In the genomic region with DNA sequence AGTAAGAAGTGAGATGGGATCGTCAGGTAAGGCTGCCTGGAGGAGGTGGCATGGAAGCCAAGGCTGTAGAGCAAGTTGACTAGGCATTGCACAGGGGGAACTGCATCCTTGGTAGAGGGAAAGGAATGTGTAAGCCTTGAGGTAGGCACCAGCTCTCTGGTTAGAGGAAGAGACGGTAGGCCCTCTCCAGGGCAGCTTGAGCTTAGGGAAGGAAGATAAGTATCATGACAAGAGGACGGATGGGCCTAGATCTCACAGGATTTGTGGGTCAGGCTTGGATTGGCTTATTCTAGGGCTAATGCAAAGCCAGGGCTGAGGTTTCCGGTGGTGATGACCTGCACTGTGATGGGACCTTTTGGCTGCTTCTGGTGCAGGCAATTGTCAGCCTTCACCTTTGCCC, we compare ENCODE assay signal across 25 cellular contexts.
A peak's percentile ranks its signal among the peaks of the same experiment; 100 is the strongest.
DNase-seq lines count a peak whose midpoint lies in the region; ATAC-seq, FAIRE-seq and TF ChIP-seq lines count a peak whose summit lies in the region.
"Had no signal": no experiment of that assay in that cellular context is flagged by ENCODE, and none has a peak within 500 bp of the region (broad histone marks: within the 10 kb centered on the region; RNA-seq: fewer than 3 reads in every experiment).

No MANE protein-coding gene starts in this region.

- no peak for TF ChIP-seq CTCF in osteocyte (IDR thresholded peaks at IDR 0.05)

- CTCF ChIA-PET in CD4-positive, alpha-beta memory T cell (lab: Charles Lee; ENCODE audit: partially characterized antibody), result no interaction called here

- POLR2A ChIA-PET in CD4-positive, alpha-beta memory T cell (lab: Charles Lee; ENCODE audit: partially characterized antibody), result no interaction called here

- H3K4me3 ChIP-seq in CD4-positive, alpha-beta memory T cell (ENCODE audit: low read length in 2 of 2), result no peak overlapping the region
- H3K4me3 ChIP-seq: A549; BLaER1 treated with 17β-estradiol and CSF1 and Interleukin-3, amounts not matched to agents 10 nM and 100 nM; GM23338 had no signal

- H3K36me3 Mint-ChIP-seq in osteocyte (ENCODE audit: unreplicated experiment), result no peaks in the 10 kb centered on the region
- H3K36me3 Mint-ChIP-seq in CD4-positive, alpha-beta memory T cell, result no peaks in the 10 kb centered on the region
- H3K36me3 Mint-ChIP-seq: CD14-positive monocyte had no signal

- intact Hi-C loops in CD4-positive, alpha-beta memory T cell (cut with micrococcal nuclease), result no loop called here

- no peaks in the 10 kb centered on the region for H3K9me3 ChIP-seq in CD4-positive, alpha-beta memory T cell (ENCODE audit: control insufficient read depth in 1 of 2, low read length in 2 of 2)
- H3K9me3 ChIP-seq: A549, BE2C had no signal

- H3K27me3 ChIP-seq in CD4-positive, alpha-beta memory T cell (ENCODE audit: insufficient read depth, low read length), result no peaks in the 10 kb centered on the region
- H3K27me3 ChIP-seq: BE2C; BLaER1 treated with 17β-estradiol and CSF1 and Interleukin-3, amounts not matched to agents 10 nM and 100 nM had no signal

- H3K27ac ChIP-seq in CD4-positive, alpha-beta memory T cell (ENCODE audit: low read depth, low read length), result no peak overlapping the region
- H3K27ac ChIP-seq: A549; BLaER1 treated with 17β-estradiol and CSF1 and Interleukin-3, amounts not matched to agents 10 nM and 100 nM had no signal

- no peaks in the 10 kb centered on the region for H3K4me1 ChIP-seq in CD4-positive, alpha-beta memory T cell (ENCODE audit: insufficient read depth, low read length)
- H3K4me1 ChIP-seq: A549, BE2C had no signal

- H3K36me3 ChIP-seq in CD4-positive, alpha-beta memory T cell (ENCODE audit: insufficient read depth, low read length), result no peaks in the 10 kb centered on the region
- H3K36me3 ChIP-seq: BE2C; BLaER1 treated with 17β-estradiol and CSF1 and Interleukin-3, amounts not matched to agents 10 nM and 100 nM had no signal

- ATAC-seq in left lobe of liver, result no peak
- no peak for ATAC-seq in GM18502 (IDR thresholded peaks at IDR 0.05; ENCODE audit: poor library complexity, unreplicated experiment)
- ATAC-seq: A549, GM23338, HCT116 had no signal

- H3K4me3 Mint-ChIP-seq in osteocyte (ENCODE audit: unreplicated experiment), result no peak overlapping the region
- no peak overlapping the region for H3K4me3 Mint-ChIP-seq in CD4-positive, alpha-beta memory T cell
- H3K4me3 Mint-ChIP-seq: CD14-positive monocyte; CD4-positive, alpha-beta T cell; GM23338; H9 had no signal

- FAIRE-seq in urothelium cell line (lab: Jason Lieb, UNC), result peak; percentile 66
- FAIRE-seq: A549, GM12892 had no signal

- H3K9me3 Mint-ChIP-seq in osteocyte (ENCODE audit: unreplicated experiment), result peaks cover 39% of the 10 kb centered on the region
- peaks cover 0 to 10% (median 2%) of the 10 kb centered on the region in 8 donors for H3K9me3 Mint-ChIP-seq in CD4-positive, alpha-beta memory T cell
- H3K9me3 Mint-ChIP-seq: CD4-positive, alpha-beta T cell had no signal

- H3K27me3 Mint-ChIP-seq in osteocyte (ENCODE audit: unreplicated experiment), result no peaks in the 10 kb centered on the region
- H3K27me3 Mint-ChIP-seq in CD4-positive, alpha-beta memory T cell, result peaks cover 0 to 1% of the 10 kb centered on the region in 2 donors

- no peak overlapping the region for H3K27ac Mint-ChIP-seq in osteocyte (ENCODE audit: unreplicated experiment)
- no peak overlapping the region for H3K27ac Mint-ChIP-seq in CD4-positive, alpha-beta memory T cell
- H3K27ac Mint-ChIP-seq: CD14-positive monocyte; CD4-positive, alpha-beta T cell; GM23338; H9 had no signal

- no peaks in the 10 kb centered on the region for H3K4me1 Mint-ChIP-seq in osteocyte (ENCODE audit: unreplicated experiment)
- no peaks in the 10 kb centered on the region for H3K4me1 Mint-ChIP-seq in CD4-positive, alpha-beta memory T cell
- H3K4me1 Mint-ChIP-seq: CD14-positive monocyte, GM23338 had no signal

- peak; percentile 33 for DNase-seq in activated CD8-positive, alpha-beta memory T cell treated with anti-CD3 and anti-CD28 coated beads, Interleukin-2, amount 50 U/mL, for 48 hours
- DNase-seq in activated CD8-positive, alpha-beta memory T cell treated with anti-CD3 and anti-CD28 coated beads, Interleukin-2, amount 50 U/mL, for 4 hours, result no peak
- DNase-seq in left lobe of liver (ENCODE audit: low spot score) (peak; percentile 4), osteocyte (ENCODE audit: extremely low spot score, unreplicated experiment) (peak; percentile 59), urothelium cell line (ENCODE audit: low spot score) (no peak)
- no peak for DNase-seq in CD4-positive, alpha-beta memory T cell
- no peak for DNase-seq in activated effector memory CD4-positive, alpha-beta T cell treated with Interleukin-2 at 50 U/mL for 16 hours
- DNase-seq: 8988T; ACHN; AML-193; BE2C; Calu3; CD4-positive, alpha-beta T cell; COR-L47; DMS53; DMS79 treated with DMSO at 0.1 percent for 48 hours; GF-D8; H9 had no signal

Comparison
In these comparisons a context has a peak if more than half of its experiments do, and no peak if none do; other contexts are left out.
1. DNase-seq: peak in activated CD8-positive, alpha-beta memory T cell treated with anti-CD3 and anti-CD28 coated beads, Interleukin-2, amount 50 U/mL, for 48 hours (single experiment), left lobe of liver (single experiment) and osteocyte (single experiment); none in activated CD8-positive, alpha-beta memory T cell treated with anti-CD3 and anti-CD28 coated beads, Interleukin-2, amount 50 U/mL, for 4 hours (single experiment), urothelium cell line (single experiment), CD4-positive, alpha-beta memory T cell (0 of 5) and activated effector memory CD4-positive, alpha-beta T cell treated with Interleukin-2 at 50 U/mL for 16 hours (single experiment).